In genomic region chr7:51019231-51019844, GRCh38 we compare ENCODE assay signal across 9 cellular contexts.
A peak's percentile ranks its signal among the peaks of the same experiment; 100 is the strongest.
DNase-seq lines count a peak whose midpoint lies in the region; ATAC-seq and TF ChIP-seq lines count a peak whose summit lies in the region.
"Had no signal": no experiment of that assay in that cellular context is flagged by ENCODE, and none has a peak within 500 bp of the region (broad histone marks: within the 10 kb centered on the region; RNA-seq: fewer than 3 reads in every experiment).

No MANE protein-coding gene starts in this region.

- no peak for TF ChIP-seq CTCF in PC-3 (conservative IDR thresholded peaks at IDR 0.05; ENCODE audit: low read depth, low read length)
- TF ChIP-seq CTCF in epithelial cell of esophagus (IDR thresholded peaks at IDR 0.05; ENCODE audit: insufficient read depth, low read depth, low read length, missing control alignments) = no peak
- no peak for TF ChIP-seq CTCF in uterus (IDR thresholded peaks at IDR 0.05)

- H3K36me3 ChIP-seq in PC-3 (ENCODE audit: low read depth, low read length) = no peaks in the 10 kb centered on the region
- H3K36me3 ChIP-seq in uterus = no peaks in the 10 kb centered on the region

- H3K79me2 ChIP-seq in PC-3 (ENCODE audit: low read length) = no peaks in the 10 kb centered on the region

- no TSS peak for BruUV-seq in PC-3 (replicated peaks; lab: Mats Ljungman, UMichigan)

- POLR2A ChIA-PET in PC-3 (lab: Charles Lee; ENCODE audit: unreplicated experiment) = interaction anchor here (0.6 kb wide), 1 partner anchor 105 kb away, joined by 3 read pairs; no protein-coding TSS in a partner anchor

- intact Hi-C loops in PC-3 (cut with micrococcal nuclease) (no loop called here), uterus (cut with DNase I; ENCODE audit: low total_unique reads) (no loop called here)

- H3K4me3 ChIP-seq in PC-3 (ENCODE audit: low read length) = no peak overlapping the region
- no peak overlapping the region for H3K4me3 ChIP-seq in epithelial cell of esophagus (ENCODE audit: low read length)
- no peak overlapping the region for H3K4me3 ChIP-seq in uterus

- 0 out of 2 replicates have a peak overlapping the region, but pooled peaks have one; percentile 28 for H2AFZ ChIP-seq in PC-3 (ENCODE audit: low read length)

- peak; percentile 96 for ATAC-seq in PC-3
- ATAC-seq: naive thymus-derived CD8-positive, alpha-beta T cell had no signal

- H3K4me2 ChIP-seq in PC-3 (ENCODE audit: low read length) = peak overlapping the region; percentile 28

- H3K9me3 ChIP-seq in PC-3 (ENCODE audit: low read length) (no peaks in the 10 kb centered on the region), uterus (no peaks in the 10 kb centered on the region)

- CTCF ChIA-PET in PC-3 (lab: Charles Lee) = interaction anchor here (0.6 kb wide), 1 partner anchor 100 kb away, joined by 5 read pairs; no protein-coding TSS in a partner anchor

- no peaks in the 10 kb centered on the region for H3K27me3 ChIP-seq in PC-3 (ENCODE audit: low read length)
- no peaks in the 10 kb centered on the region for H3K27me3 ChIP-seq in uterus

- peak; percentile 42 for DNase-seq in GM04503 (ENCODE audit: low read depth)
- peak; percentile 89 for DNase-seq in PC-3
- DNase-seq in epithelial cell of esophagus (ENCODE audit: low read depth) = peak; percentile 66
- DNase-seq in non-pigmented ciliary epithelial cell (ENCODE audit: low read depth) = peak; percentile 82
- DNase-seq in uterus = no peak
- no peak for DNase-seq in NCI-H2081 treated with DMSO at 0.1 percent for 48 hours (lab: John Stamatoyannopoulos, UW)
- DNase-seq in NCI-H2107 (lab: John Stamatoyannopoulos, UW) = no peak
- no peak for DNase-seq in stimulated activated CD4-positive, alpha-beta T cell treated with anti-CD3 and anti-CD28 coated beads, Interleukin-4, amount 100 ng/mL, for 1 hour
- DNase-seq: naive thymus-derived CD8-positive, alpha-beta T cell had no signal

- peaks cover 13% of the 10 kb centered on the region for H3K4me1 ChIP-seq in PC-3 (ENCODE audit: insufficient read depth, low read length)
- no peaks in the 10 kb centered on the region for H3K4me1 ChIP-seq in uterus

- H4K20me1 ChIP-seq in PC-3 (ENCODE audit: low read length) = no peaks in the 10 kb centered on the region

- H3K9ac ChIP-seq in PC-3 (ENCODE audit: low read length) = peak overlapping the region; percentile 45; the same call in 1 of the 2 replicates

- H3F3A ChIP-seq in PC-3 (ENCODE audit: low read length, unreplicated experiment) = peaks cover 4% of the 10 kb centered on the region

- H3K27ac ChIP-seq in PC-3 (ENCODE audit: low read length) (peak overlapping the region; percentile 92), uterus (no peak overlapping the region)

- no peaks in the 10 kb centered on the region for H3K9me2 ChIP-seq in PC-3 (replicated peaks; ENCODE audit: low read length)

- no peak for TF ChIP-seq POLR2A in uterus (IDR thresholded peaks at IDR 0.05)

Comparison
In these comparisons a context has a peak if more than half of its experiments do, and no peak if none do; other contexts are left out.
1. DNase-seq: peak in GM04503 (single experiment), PC-3 (single experiment), epithelial cell of esophagus (single experiment) and non-pigmented ciliary epithelial cell (single experiment); none in uterus (0 of 2), NCI-H2081 treated with DMSO at 0.1 percent for 48 hours (single experiment), NCI-H2107 (single experiment) and stimulated activated CD4-positive, alpha-beta T cell treated with anti-CD3 and anti-CD28 coated beads, Interleukin-4, amount 100 ng/mL, for 1 hour (single experiment).